ENCODE assay signal across 22 cellular contexts in the genomic region with DNA sequence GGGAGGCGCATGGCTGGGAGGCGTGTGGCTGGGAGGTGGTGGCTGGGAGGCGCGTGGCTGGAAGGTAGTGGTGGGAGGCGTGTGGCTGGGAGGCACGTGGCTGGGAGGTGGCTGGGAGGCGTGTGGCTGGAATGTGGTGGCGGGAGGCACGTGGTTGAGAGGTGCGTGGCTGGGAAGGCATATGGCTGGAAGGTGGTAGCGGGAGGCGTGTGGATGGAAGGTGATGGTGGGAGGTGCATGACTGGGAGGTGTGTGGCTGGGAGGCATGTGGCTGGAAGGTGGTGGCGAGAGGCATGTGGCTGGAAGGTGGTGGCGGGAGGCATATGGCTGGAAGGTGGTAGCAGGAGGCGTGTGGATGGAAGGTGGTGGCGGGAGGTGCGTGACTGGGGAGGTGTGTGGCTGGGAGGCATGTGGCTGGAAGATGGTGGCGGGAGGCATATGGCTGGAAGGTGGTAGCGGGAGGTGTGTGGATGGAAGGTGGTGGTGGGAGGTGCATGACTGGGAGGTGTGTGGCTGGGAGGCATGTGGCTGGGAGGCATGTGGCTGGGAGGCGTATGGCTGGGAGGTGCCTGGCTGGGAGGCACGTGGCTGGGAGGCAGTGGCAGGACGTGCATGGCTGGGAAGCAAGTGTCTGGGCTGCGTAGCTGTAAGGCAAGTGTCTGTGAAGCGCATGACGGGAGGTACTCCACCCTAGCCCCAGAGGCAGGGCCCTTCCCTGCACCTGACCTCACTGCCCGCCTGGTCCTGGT. TPM values are rescaled to one million over a fixed set of nuclear protein-coding genes. Genes with fewer than 3 reads are reported as not detected.
A peak's percentile ranks its signal among the peaks of the same experiment; 100 is the strongest.
DNase-seq lines count a peak whose midpoint lies in the region; ATAC-seq and TF ChIP-seq lines count a peak whose summit lies in the region.
"Had no signal": no experiment of that assay in that cellular context is flagged by ENCODE, and none has a peak within 500 bp of the region (broad histone marks: within the 10 kb centered on the region; RNA-seq: fewer than 3 reads in every experiment).

No MANE protein-coding gene starts in this region.

- CTCF ChIA-PET in activated B cell treated with CpG ODN at 0.5 μM for 24 hours (lab: Charles Lee), result no interaction called here

- no peak for TF ChIP-seq CTCF in activated B cell treated with CpG ODN at 0.5 μM for 24 hours (IDR thresholded peaks at IDR 0.05)
- no peak for TF ChIP-seq CTCF in glutamatergic neuron (IDR thresholded peaks at IDR 0.05; ENCODE audit: partially characterized antibody, unreplicated experiment)

- H3K27ac Mint-ChIP-seq in activated B cell treated with CpG ODN at 0.5 μM for 24 hours, result peak overlapping the region; percentile 14
- peak overlapping the region; percentile 28 for H3K27ac Mint-ChIP-seq in glutamatergic neuron (ENCODE audit: unreplicated experiment)
- H3K27ac Mint-ChIP-seq in stimulated activated memory B cell treated with anti-CD40 and anti-IgM and Interleukin-4, amounts not matched to agents 10 μg/mL and 1 μg/mL and 100 μg/mL, for 72 hours, result peak overlapping the region; percentile 69

- no peaks in the 10 kb centered on the region for H3K27me3 Mint-ChIP-seq in activated B cell treated with CpG ODN at 0.5 μM for 24 hours
- H3K27me3 Mint-ChIP-seq in glutamatergic neuron (ENCODE audit: unreplicated experiment), result peaks cover 13% of the 10 kb centered on the region
- H3K27me3 Mint-ChIP-seq in stimulated activated memory B cell treated with anti-CD40 and anti-IgM and Interleukin-4, amounts not matched to agents 10 μg/mL and 1 μg/mL and 100 μg/mL, for 72 hours, result no peaks in the 10 kb centered on the region

- H3K9me3 Mint-ChIP-seq in activated B cell treated with CpG ODN at 0.5 μM for 24 hours (no peaks in the 10 kb centered on the region), glutamatergic neuron (ENCODE audit: unreplicated experiment) (peaks cover 21% of the 10 kb centered on the region)
- H3K9me3 Mint-ChIP-seq in stimulated activated memory B cell treated with anti-CD40 and anti-IgM and Interleukin-4, amounts not matched to agents 10 μg/mL and 1 μg/mL and 100 μg/mL, for 72 hours, result no peaks in the 10 kb centered on the region

- intact Hi-C loops in Right ventricle myocardium inferior (cut with DNase I) (no loop called here), cardiac septum (cut with DNase I) (no loop called here), activated B cell treated with CpG ODN at 0.5 μM for 24 hours (cut with micrococcal nuclease) (no loop called here)

- H3K36me3 Mint-ChIP-seq in activated B cell treated with CpG ODN at 0.5 μM for 24 hours (ENCODE audit: low read depth) (peaks cover 30% of the 10 kb centered on the region), glutamatergic neuron (ENCODE audit: unreplicated experiment) (peaks cover 5% of the 10 kb centered on the region)
- H3K36me3 Mint-ChIP-seq in stimulated activated memory B cell treated with anti-CD40 and anti-IgM and Interleukin-4, amounts not matched to agents 10 μg/mL and 1 μg/mL and 100 μg/mL, for 72 hours, result peaks cover 50% of the 10 kb centered on the region

- no peak overlapping the region for H3K4me3 Mint-ChIP-seq in activated B cell treated with CpG ODN at 0.5 μM for 24 hours
- H3K4me3 Mint-ChIP-seq in glutamatergic neuron (ENCODE audit: unreplicated experiment), result peak overlapping the region; percentile 46
- no peak overlapping the region for H3K4me3 Mint-ChIP-seq in stimulated activated memory B cell treated with anti-CD40 and anti-IgM and Interleukin-4, amounts not matched to agents 10 μg/mL and 1 μg/mL and 100 μg/mL, for 72 hours

- POLR2A ChIA-PET in activated B cell treated with CpG ODN at 0.5 μM for 24 hours (lab: Charles Lee), result interaction anchor here (0.6 to 0.7 kb wide), 2 partner anchors 29 to 34 kb away, joined by 3 to 4 read pairs; no protein-coding TSS in a partner anchor

- DNase-seq in Right ventricle myocardium inferior (ENCODE audit: missing footprints) (peak; percentile 42), cardiac septum (ENCODE audit: low spot score) (no peak), activated B cell treated with CpG ODN at 0.5 μM for 24 hours (no peak), glutamatergic neuron (no peak), GM03348 (ENCODE audit: low spot score) (no peak)
- no peak for DNase-seq in stimulated activated CD4-positive, alpha-beta T cell treated with anti-CD3 and anti-CD28 coated beads, Interleukin-4, amount 100 ng/mL, for 1 hour
- DNase-seq: activated CD4-positive, CD25-positive, alpha-beta regulatory T cell treated with anti-CD3 and anti-CD28 coated beads, Interleukin-2, amount 50 U/mL, for 72 hours; activated CD8-positive, alpha-beta memory T cell treated with anti-CD3 and anti-CD28 coated beads for 24 hours; activated T-cell treated with anti-CD3 and anti-CD28 coated beads, Interleukin-2, amount 50 U/mL, for 1 hour; amniotic stem cell; dermis blood vessel endothelial cell; NCI-H1417; NCI-H2081 treated with DMSO at 0.1 percent for 48 hours; NCI-H345; NCI-H774; occipital lobe; small intestine; stimulated activated CD4-positive, alpha-beta T cell treated with anti-CD3 and anti-CD28 coated beads, Interleukin-1b, Interleukin-23, amount 100 ng/mL, for 48 hours; uterus had no signal

- no peak for ATAC-seq in Right ventricle myocardium inferior
- ATAC-seq in activated B cell treated with CpG ODN at 0.5 μM for 24 hours (ENCODE audit: low read depth), result no peak
- no peak for ATAC-seq in stimulated activated memory B cell treated with anti-CD40 and anti-IgM and Interleukin-4, amounts not matched to agents 10 μg/mL and 1 μg/mL and 100 μg/mL, for 72 hours
- ATAC-seq in GM21447 (IDR thresholded peaks at IDR 0.05; ENCODE audit: unreplicated experiment), result no peak
- ATAC-seq: SK-N-SH treated with all-trans-retinoic acid at 6 μM for 48 hours had no signal

- peaks cover 51% of the 10 kb centered on the region for H3K4me1 Mint-ChIP-seq in activated B cell treated with CpG ODN at 0.5 μM for 24 hours
- peaks cover 16% of the 10 kb centered on the region for H3K4me1 Mint-ChIP-seq in glutamatergic neuron (ENCODE audit: low read depth, unreplicated experiment)
- peaks cover 81% of the 10 kb centered on the region for H3K4me1 Mint-ChIP-seq in stimulated activated memory B cell treated with anti-CD40 and anti-IgM and Interleukin-4, amounts not matched to agents 10 μg/mL and 1 μg/mL and 100 μg/mL, for 72 hours

RNA-seq across cellular contexts. Expression of a gene that starts 35.0 kb away (rescaled TPM):
- total RNA-seq in Right ventricle myocardium inferior (16.8 TPM), cardiac septum (29.7 TPM), activated B cell treated with CpG ODN at 0.5 μM for 24 hours (37.5 and 42.7 TPM in 2 replicates), glutamatergic neuron (ENCODE audit: unreplicated experiment) (41.7 TPM)

RNA-seq across cellular contexts. Expression of a gene that starts 58.3 kb away (rescaled TPM):
- 14.4 TPM for total RNA-seq in Right ventricle myocardium inferior
- 15.9 TPM for total RNA-seq in cardiac septum
- total RNA-seq in activated B cell treated with CpG ODN at 0.5 μM for 24 hours, result 98.3 and 111 TPM in 2 replicates
- 49.8 TPM for total RNA-seq in glutamatergic neuron (ENCODE audit: unreplicated experiment)

Comparison
In these comparisons a context has a peak if more than half of its experiments do, and no peak if none do; other contexts are left out.
1. H3K27ac Mint-ChIP-seq: peak in every context shown above with its lines; median percentile 69 in stimulated activated memory B cell treated with anti-CD40 and anti-IgM and Interleukin-4, amounts not matched to agents 10 μg/mL and 1 μg/mL and 100 μg/mL, for 72 hours; 28 in glutamatergic neuron; 14 in activated B cell treated with CpG ODN at 0.5 μM for 24 hours.